Comparison of ENCODE assay signal across 8 cellular contexts in the genomic region with DNA sequence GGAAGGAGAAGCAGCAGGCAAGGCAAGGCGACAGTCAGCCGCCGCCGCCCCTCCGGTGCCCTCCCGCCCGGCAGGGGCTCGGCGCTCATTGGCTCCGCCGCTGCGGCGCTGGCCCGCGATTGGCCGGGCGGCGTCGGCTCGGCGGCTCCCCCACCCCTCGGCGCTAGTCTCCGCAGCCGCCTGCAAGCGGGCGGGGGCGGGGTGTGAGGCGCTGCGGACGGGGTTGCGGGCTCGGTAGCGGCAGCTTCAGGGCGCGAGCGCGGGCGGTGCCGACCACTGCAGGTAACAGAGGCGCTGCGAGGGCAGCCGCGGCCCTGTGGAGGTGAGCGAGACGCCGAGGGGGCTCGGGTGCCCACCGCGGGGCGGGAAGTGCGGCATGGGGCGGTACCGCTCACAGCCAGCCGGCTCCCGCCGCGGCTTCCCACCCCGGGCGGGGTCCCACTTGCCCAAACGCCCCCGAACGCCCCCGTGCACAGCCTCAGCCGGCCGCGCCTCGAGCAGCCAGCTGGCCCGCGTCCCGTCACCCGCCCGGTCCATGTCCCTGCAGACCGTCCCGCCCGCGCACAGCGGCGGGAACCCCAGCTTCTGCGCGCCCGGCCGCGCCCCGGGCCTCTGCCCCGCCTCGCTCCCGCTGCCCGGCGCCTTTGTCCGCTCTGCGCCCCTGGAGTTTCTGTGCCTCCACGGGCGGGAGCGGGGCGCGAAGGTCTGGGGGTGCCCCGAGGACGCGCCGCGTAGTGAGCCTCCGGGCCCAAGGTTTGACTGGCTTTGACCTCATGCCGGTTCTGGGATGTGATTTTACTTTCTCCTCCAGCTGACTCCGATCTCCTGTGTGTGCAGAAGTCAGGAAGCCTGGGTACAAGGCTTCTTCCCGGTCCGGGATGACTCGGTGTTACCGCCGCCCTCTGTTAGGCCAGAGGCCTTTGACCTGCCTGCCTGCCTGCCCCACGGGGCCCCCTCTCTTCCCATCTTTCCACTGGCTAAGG. TPM values are rescaled to one million over a fixed set of nuclear protein-coding genes. Genes with fewer than 3 reads are reported as not detected.
A peak's percentile ranks its signal among the peaks of the same experiment; 100 is the strongest.
DNase-seq lines count a peak whose midpoint lies in the region; ATAC-seq and TF ChIP-seq lines count a peak whose summit lies in the region.

Gene SANBR, plus strand, starts transcription at position 166 of the 983 bp plus-strand sequence. CDS start 4,480 bp downstream, outside the sequence.

- ATAC-seq in GM23338 (peak; percentile 95), foreskin keratinocyte (peak; percentile 96)
- ATAC-seq in stimulated activated naive CD8-positive, alpha-beta T cell treated with anti-CD3 and anti-CD28 coated beads, Interleukin-15, amount 100 ng/mL, for 72 hours: peak; percentile 98

- H3K36me3 Mint-ChIP-seq in GM23338 (ENCODE audit: low read depth) (peaks cover 3% of the 10 kb centered on the region), neural crest cell (ENCODE audit: low read depth) (peaks cover 2% of the 10 kb centered on the region)

- H3K4me1 Mint-ChIP-seq in GM23338: peaks cover 5% of the 10 kb centered on the region
- peaks cover 22% of the 10 kb centered on the region for H3K4me1 Mint-ChIP-seq in neural crest cell
- H3K4me1 Mint-ChIP-seq in stimulated activated naive CD8-positive, alpha-beta T cell treated with anti-CD3 and anti-CD28 coated beads, Interleukin-15, amount 100 ng/mL, for 72 hours: peaks cover 6% of the 10 kb centered on the region

- peak within 1 kb of the TSS; percentile 98 for H2AFZ ChIP-seq in GM23338

- H4K20me1 ChIP-seq in GM23338 (replicated peaks; ENCODE audit: insufficient read depth): no peaks in the 10 kb centered on the region; the same call in 1 of the 2 replicates

- DNase-seq in ELF-1 (ENCODE audit: low read depth, low spot score) (peak; percentile 96), GM23338 (ENCODE audit: low spot score) (peak; percentile 94), LHCN-M2 (ENCODE audit: low read depth) (peak; percentile 78), SHP77 (lab: John Stamatoyannopoulos, UW) (peak; percentile 96 to 97), foreskin keratinocyte (peak; percentile 37 to 39), neural crest cell (ENCODE audit: low read depth, low spot score) (peak; percentile 76)
- DNase-seq in activated effector memory CD4-positive, alpha-beta T cell treated with anti-CD3 and anti-CD28 coated beads, Interleukin-2, amount 50 U/mL, for 16 hours: peak; percentile 95
- peak; percentile 82 to 83 for DNase-seq in stimulated activated naive CD8-positive, alpha-beta T cell treated with anti-CD3 and anti-CD28 coated beads, Interleukin-15, amount 100 ng/mL, for 72 hours

- no peaks in the 10 kb centered on the region for H3K9me2 ChIP-seq in GM23338 (ENCODE audit: insufficient read depth)

- H3K9me3 Mint-ChIP-seq in GM23338: no peaks in the 10 kb centered on the region
- H3K9me3 Mint-ChIP-seq in neural crest cell: no peaks in the 10 kb centered on the region
- H3K9me3 Mint-ChIP-seq in stimulated activated naive CD8-positive, alpha-beta T cell treated with anti-CD3 and anti-CD28 coated beads, Interleukin-15, amount 100 ng/mL, for 72 hours: no peaks in the 10 kb centered on the region

- H3K27me3 ChIP-seq in GM23338 (ENCODE audit: insufficient read depth) (no peaks in the 10 kb centered on the region), foreskin keratinocyte (no peaks in the 10 kb centered on the region)

- H3K27ac Mint-ChIP-seq in GM23338 (peak within 1 kb of the TSS; percentile 89; the same call in 1 of the 2 replicates), neural crest cell (ENCODE audit: unreplicated experiment) (peak within 1 kb of the TSS; percentile 97)
- peak within 1 kb of the TSS; percentile 42 to 75 for H3K27ac Mint-ChIP-seq in stimulated activated naive CD8-positive, alpha-beta T cell treated with anti-CD3 and anti-CD28 coated beads, Interleukin-15, amount 100 ng/mL, for 72 hours

- peak within 1 kb of the TSS; percentile 27; the same call in 1 of the 2 replicates for H3K27ac ChIP-seq in GM23338 (ENCODE audit: low read depth)
- H3K27ac ChIP-seq in foreskin keratinocyte: peak within 1 kb of the TSS; percentile 2

- peaks cover 7% of the 10 kb centered on the region; the same call in 1 of the 2 replicates for H3K79me2 ChIP-seq in GM23338 (replicated peaks; ENCODE audit: insufficient read depth)

- H3K27me3 Mint-ChIP-seq in GM23338 (ENCODE audit: insufficient read depth, low read depth, poor library complexity) (peaks cover 8% of the 10 kb centered on the region), neural crest cell (ENCODE audit: low read depth) (no peaks in the 10 kb centered on the region)
- no peaks in the 10 kb centered on the region for H3K27me3 Mint-ChIP-seq in stimulated activated naive CD8-positive, alpha-beta T cell treated with anti-CD3 and anti-CD28 coated beads, Interleukin-15, amount 100 ng/mL, for 72 hours

- TF ChIP-seq CTCF in GM23338 (conservative IDR thresholded peaks at IDR 0.05; ENCODE audit: low read depth in 2 of 2) (no peak), foreskin keratinocyte (conservative IDR thresholded peaks at IDR 0.05) (no peak), neural crest cell (conservative IDR thresholded peaks at IDR 0.05) (no peak)

- H3K4me3 ChIP-seq in GM23338: peak within 1 kb of the TSS; percentile 86

- H3K4me3 Mint-ChIP-seq in GM23338 (peak within 1 kb of the TSS; percentile 96), neural crest cell (peak within 1 kb of the TSS; percentile 99)
- H3K4me3 Mint-ChIP-seq in stimulated activated naive CD8-positive, alpha-beta T cell treated with anti-CD3 and anti-CD28 coated beads, Interleukin-15, amount 100 ng/mL, for 72 hours: peak within 1 kb of the TSS; percentile 89 to 94

- H3K36me3 ChIP-seq in GM23338 (ENCODE audit: insufficient read depth): no peaks in the 10 kb centered on the region

- no peaks in the 10 kb centered on the region for H3F3A ChIP-seq in GM23338 (replicated peaks; ENCODE audit: low read depth)

- peak within 1 kb of the TSS; percentile 87 for H3K4me2 ChIP-seq in GM23338

- H3K4me1 ChIP-seq in GM23338 (ENCODE audit: insufficient read depth) (peaks cover 14% of the 10 kb centered on the region), foreskin keratinocyte (peaks cover 6% of the 10 kb centered on the region)

TF ChIP-seq in GM23338, 12 proteins besides CTCF, POLR2A, EP300 and RAD21:
- TF ChIP-seq EZH2 (IDR thresholded peaks at IDR 0.05; ENCODE audit: low read depth, unreplicated experiment) (no peak), POLR2AphosphoS5 (IDR thresholded peaks at IDR 0.05; ENCODE audit: low read depth) (peak; percentile 76)

RNA-seq across cellular contexts. Expression of gene SANBR, which starts in this region (rescaled TPM):
- total RNA-seq in GM23338 (2014; rRNA removed; shearing (Covaris generic)): 10.8 TPM in 2 replicates
- polyA plus RNA-seq in GM23338 (2016; fragmentation: Nextera tagmentation; extraction: Ambion mirVana) (5.0 and 8.4 TPM in 2 replicates), foreskin keratinocyte (4.2 and 4.3 TPM in 2 replicates)
- total RNA-seq in LHCN-M2 (2014; rRNA removed) (16.3 and 16.8 TPM in 2 replicates), foreskin keratinocyte (11.0 and 11.5 TPM in 2 replicates), neural crest cell (30.3 and 33.3 TPM in 2 replicates)
- polyA plus RNA-seq in LHCN-M2 (2012): 4.7 TPM

Comparison
In these comparisons a context has a peak if more than half of its experiments do, and no peak if none do; other contexts are left out.
1. Peak in every context shown above with its lines: DNase-seq, ATAC-seq, H3K4me3 ChIP-seq and H3K27ac ChIP-seq.
2. DNase-seq: peak in every context shown above with its lines; median percentile 96 in SHP77; 96 in ELF-1; 95 in activated effector memory CD4-positive, alpha-beta T cell treated with anti-CD3 and anti-CD28 coated beads, Interleukin-2, amount 50 U/mL, for 16 hours; 94 in GM23338; 82 in stimulated activated naive CD8-positive, alpha-beta T cell treated with anti-CD3 and anti-CD28 coated beads, Interleukin-15, amount 100 ng/mL, for 72 hours; 78 in LHCN-M2; 76 in neural crest cell; 38 in foreskin keratinocyte.